ENCODE assay signal across 34 cellular contexts in the genomic region with DNA sequence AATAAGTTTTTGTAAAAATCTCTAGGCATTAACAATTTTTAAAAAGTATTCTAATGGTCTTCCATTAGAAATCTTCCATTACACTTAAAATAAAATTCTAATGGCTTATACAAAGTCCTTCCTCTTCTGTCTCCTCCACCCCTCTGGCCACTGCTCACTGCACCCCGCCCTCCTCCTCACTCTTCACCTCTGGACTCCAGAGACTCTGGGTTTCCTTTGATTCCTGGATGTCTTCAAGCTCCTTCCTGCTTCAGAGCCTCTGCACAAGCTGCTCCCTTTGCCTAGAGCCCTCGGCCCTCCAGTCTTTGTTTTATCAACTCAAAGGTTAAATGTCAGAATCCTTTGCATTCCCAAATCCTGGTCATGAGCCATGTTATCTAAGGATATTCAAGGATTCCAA. TPM values are rescaled to one million over a fixed set of nuclear protein-coding genes. Genes with fewer than 3 reads are reported as not detected.
"Had no signal": no experiment of that assay in that cellular context is flagged by ENCODE, and none has a peak within 500 bp of the region (broad histone marks: within the 10 kb centered on the region; RNA-seq: fewer than 3 reads in every experiment).

No MANE protein-coding gene starts in this region.

- H3K36me3 Mint-ChIP-seq: T-cell had no signal

- H3K4me3 Mint-ChIP-seq: activated CD4-positive, alpha-beta T cell treated with anti-CD3 and anti-CD28 coated beads, Interleukin-2, amount 10 ng/mL, durations not matched to agents 7 days and 5 days; activated T-cell treated with anti-CD3 and anti-CD28 coated beads, Interleukin-2, amount 50 U/mL, for 4 hours; activated T-helper 1 cell treated with anti-CD3 and anti-CD28 coated beads, Interleukin-12 subunit alpha, Interleukin-12 subunit beta, Interleukin-2, Interleukin-4 antibody, amounts not matched to agents 30 ng/mL and 10 ng/mL and 1 ng/mL, durations not matched to agents 14 hours and 24 hours and 36 hours; T-cell had no signal

- DNase-seq: activated CD4-positive, alpha-beta T cell treated with anti-CD3 and anti-CD28 coated beads, Interleukin-2, amount 10 ng/mL, durations not matched to agents 7 days and 5 days; activated CD4-positive, alpha-beta T cell treated with anti-CD3 and anti-CD28 coated beads, Interleukin-2, amount 50 U/mL, for 48 hours; activated CD4-positive, CD25-positive, alpha-beta regulatory T cell; activated naive CD4-positive, alpha-beta T cell; activated naive CD4-positive, alpha-beta T cell treated with anti-CD3 and anti-CD28 coated beads, Interleukin-2, amount 50 U/mL, for 16 hours; activated T-cell treated with anti-CD3 and anti-CD28 coated beads for 4 hours; activated T-cell treated with anti-CD3 and anti-CD28 coated beads, Interleukin-2, amount 50 U/mL, for 4 hours; adrenal gland; body of pancreas; MM.1S; MV-4-11; NCI-H1092; NCI-H1436 treated with DMSO at 0.1 percent for 48 hours; NCI-H1694 treated with DMSO at 0.1 percent for 48 hours; NCI-H2029; NCI-H2171; NCI-H510A; NCI-H526; NCI-H748 treated with DMSO at 0.1 percent for 48 hours; NK-92 treated with Interleukin-12 subunit alpha and Interleukin-12 subunit beta, amount 100 ng/mL, for 24 hours; PC-3; Peyer's patch; RPMI8226; SIG-M5; T-cell; T1000; WERI-Rb-1 had no signal

- H3K27ac Mint-ChIP-seq: activated CD4-positive, alpha-beta T cell treated with anti-CD3 and anti-CD28 coated beads, Interleukin-2, amount 10 ng/mL, durations not matched to agents 7 days and 5 days; activated T-helper 1 cell treated with anti-CD3 and anti-CD28 coated beads, Interleukin-12 subunit alpha, Interleukin-12 subunit beta, Interleukin-2, Interleukin-4 antibody, amounts not matched to agents 30 ng/mL and 10 ng/mL and 1 ng/mL, durations not matched to agents 14 hours and 24 hours and 36 hours had no signal

- H3K27me3 Mint-ChIP-seq: activated CD4-positive, alpha-beta T cell treated with anti-CD3 and anti-CD28 coated beads, Interleukin-2, amount 10 ng/mL, durations not matched to agents 7 days and 5 days; T-cell had no signal

- H3K9me3 Mint-ChIP-seq: activated CD4-positive, alpha-beta T cell treated with anti-CD3 and anti-CD28 coated beads, Interleukin-2, amount 10 ng/mL, durations not matched to agents 7 days and 5 days; activated T-cell treated with anti-CD3 and anti-CD28 coated beads, Interleukin-2, amount 50 U/mL, for 4 hours; T-cell had no signal

- ATAC-seq: activated T-cell treated with anti-CD3 and anti-CD28 coated beads, Interleukin-2, amount 50 U/mL, for 4 hours; body of pancreas; PC-3; SK-N-SH treated with all-trans-retinoic acid at 6 μM for 48 hours; T-cell had no signal

RNA-seq across cellular contexts. Expression of gene TNFSF14, which starts 20.8 kb away (rescaled TPM):
- total RNA-seq: astrocyte, LHCN-M2, PC-3, SK-MEL-5 had no signal

RNA-seq across cellular contexts. Expression of gene CD70, which starts 58.2 kb away (rescaled TPM):
- total RNA-seq: body of pancreas, breast epithelium, cardiac septum, Peyer's patch, SK-MEL-5 had no signal
